Comparison of ENCODE assay signal across 11 cellular contexts in the genomic region with DNA sequence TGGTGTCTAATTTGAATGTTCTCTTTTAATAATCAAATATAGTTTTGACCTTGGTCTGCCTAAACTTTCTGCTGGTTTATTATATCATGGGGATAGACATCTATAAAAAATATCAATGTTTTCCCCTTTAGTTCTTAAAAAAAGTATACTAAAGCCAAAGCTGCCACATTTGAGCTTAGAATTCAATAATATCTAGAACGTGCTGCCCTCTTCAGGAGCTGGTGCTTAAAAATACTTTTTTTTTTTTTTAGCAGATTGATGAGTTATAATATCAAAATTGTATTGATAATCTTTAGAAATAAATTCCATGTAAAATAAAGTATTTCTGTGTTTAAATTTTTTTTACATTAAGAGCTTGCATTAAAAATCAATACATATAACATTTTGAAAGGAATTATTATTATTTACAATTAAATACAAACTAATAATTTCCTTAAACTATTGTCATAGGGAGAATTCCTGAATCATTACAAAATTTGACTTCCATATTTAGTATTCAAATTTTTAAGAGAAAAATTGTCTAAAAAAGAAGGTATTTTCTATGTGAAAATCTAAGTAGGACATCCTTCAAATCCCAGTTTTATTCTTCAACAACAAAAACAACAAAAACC. TPM values are rescaled to one million over a fixed set of nuclear protein-coding genes. Genes with fewer than 3 reads are reported as not detected.
A peak's percentile ranks its signal among the peaks of the same experiment; 100 is the strongest.
DNase-seq lines count a peak whose midpoint lies in the region; ATAC-seq and TF ChIP-seq lines count a peak whose summit lies in the region.
"Had no signal": no experiment of that assay in that cellular context is flagged by ENCODE, and none has a peak within 500 bp of the region (broad histone marks: within the 10 kb centered on the region; RNA-seq: fewer than 3 reads in every experiment).

No MANE protein-coding gene starts in this region.

- no peaks in the 10 kb centered on the region for H3K36me3 Mint-ChIP-seq in naive thymus-derived CD4-positive, alpha-beta T cell

- CTCF ChIA-PET in naive thymus-derived CD4-positive, alpha-beta T cell (lab: Charles Lee) = no interaction called here

- no peaks in the 10 kb centered on the region for H3K27me3 Mint-ChIP-seq in naive thymus-derived CD4-positive, alpha-beta T cell

- peaks cover 0 to 4% (median 0%) of the 10 kb centered on the region in 11 donors for H3K9me3 Mint-ChIP-seq in naive thymus-derived CD4-positive, alpha-beta T cell

- in situ Hi-C loops in Caki2 (cut with HindIII; ENCODE audit: low pct_unique_long_range_greater_than_20kb, low sequenced_read_pairs) = no loop called here

- no peak for ATAC-seq in naive thymus-derived CD4-positive, alpha-beta T cell

- H3K4me1 Mint-ChIP-seq in naive thymus-derived CD4-positive, alpha-beta T cell = no peaks in the 10 kb centered on the region

- no peak overlapping the region for H3K27ac ChIP-seq in naive thymus-derived CD4-positive, alpha-beta T cell (ENCODE audit: low read depth, low read length)
- H3K27ac ChIP-seq: colonic mucosa had no signal

- POLR2A ChIA-PET in naive thymus-derived CD4-positive, alpha-beta T cell (lab: Charles Lee) = no interaction called here

- H3K9me3 ChIP-seq in naive thymus-derived CD4-positive, alpha-beta T cell (ENCODE audit: control insufficient read depth in 2 of 3, low read length in 3 of 3) = no peaks in the 10 kb centered on the region
- H3K9me3 ChIP-seq: colonic mucosa had no signal

- no peaks in the 10 kb centered on the region for H3K36me3 ChIP-seq in naive thymus-derived CD4-positive, alpha-beta T cell (ENCODE audit: control insufficient read depth in 2 of 3, insufficient read depth in 3 of 3, low read length in 3 of 3)
- H3K36me3 ChIP-seq: colonic mucosa had no signal

- peak; percentile 3 for DNase-seq in Caki2 (ENCODE audit: low read depth)
- DNase-seq in Kasumi-1 (lab: John Stamatoyannopoulos, UW) = peak; percentile 18 to 46
- peak; percentile 67 for DNase-seq in choroid plexus epithelial cell (ENCODE audit: low read depth)
- peak; percentile 4 for DNase-seq in midbrain (lab: John Stamatoyannopoulos, UW)
- no peak for DNase-seq in stimulated activated CD4-positive, alpha-beta T cell treated with anti-CD3 and anti-CD28 coated beads, Interleukin-2, amount 100 ng/mL, for 48 hours
- DNase-seq in putamen (ENCODE audit: low spot score) = no peak
- no peak for DNase-seq in globus pallidus (ENCODE audit: low spot score)
- no peak for DNase-seq in naive thymus-derived CD4-positive, alpha-beta T cell
- DNase-seq: colonic mucosa; NCI-H2227 treated with DMSO at 0.1 percent for 48 hours; stimulated activated naive CD4-positive, alpha-beta T cell had no signal

- no peak overlapping the region for H3K27ac Mint-ChIP-seq in naive thymus-derived CD4-positive, alpha-beta T cell

- H3K4me1 ChIP-seq in naive thymus-derived CD4-positive, alpha-beta T cell (ENCODE audit: control insufficient read depth in 2 of 2, insufficient read depth in 2 of 2, low read length in 2 of 2) = no peaks in the 10 kb centered on the region
- H3K4me1 ChIP-seq: colonic mucosa had no signal

- no peak overlapping the region for H3K4me3 Mint-ChIP-seq in naive thymus-derived CD4-positive, alpha-beta T cell

- H3K27me3 ChIP-seq in naive thymus-derived CD4-positive, alpha-beta T cell (ENCODE audit: control insufficient read depth in 2 of 2, insufficient read depth in 2 of 2, low read length in 2 of 2) = no peaks in the 10 kb centered on the region
- H3K27me3 ChIP-seq: colonic mucosa had no signal

- intact Hi-C loops in naive thymus-derived CD4-positive, alpha-beta T cell (cut with micrococcal nuclease) = no loop called here

- peak; percentile 61 for TF ChIP-seq CTCF in choroid plexus epithelial cell (conservative IDR thresholded peaks at IDR 0.05; ENCODE audit: low read depth, low read length)

- no peak overlapping the region for H3K4me3 ChIP-seq in choroid plexus epithelial cell (ENCODE audit: low read depth, low read length)
- H3K4me3 ChIP-seq in naive thymus-derived CD4-positive, alpha-beta T cell (ENCODE audit: low read length) = no peak overlapping the region
- H3K4me3 ChIP-seq: colonic mucosa had no signal

RNA-seq across cellular contexts. Expression of gene ADGRL2, which starts 40.1 kb away (rescaled TPM):
- 22.8 and 62.2 TPM in 2 replicates for total RNA-seq in Caki2 (2014; rRNA removed; shearing (Covaris generic); ENCODE audit: low replicate concordance)
- not detected for total RNA-seq in naive thymus-derived CD4-positive, alpha-beta T cell
- polyA plus RNA-seq in naive thymus-derived CD4-positive, alpha-beta T cell = not detected

Comparison
In these comparisons a context has a peak if more than half of its experiments do, and no peak if none do; other contexts are left out.
1. DNase-seq: peak in Caki2 (single experiment), Kasumi-1 (2 of 2), choroid plexus epithelial cell (single experiment) and midbrain (single experiment); none in stimulated activated CD4-positive, alpha-beta T cell treated with anti-CD3 and anti-CD28 coated beads, Interleukin-2, amount 100 ng/mL, for 48 hours (0 of 2), putamen (single experiment), globus pallidus (single experiment) and naive thymus-derived CD4-positive, alpha-beta T cell (0 of 9).
2. RNA of gene ADGRL2, which starts 40.1 kb away (total RNA-seq): 22.8 to 62.2 TPM in Caki2; not detected in naive thymus-derived CD4-positive, alpha-beta T cell; every median in the first group is over 10 times any median in the second.